Comparison of ENCODE assay signal across 20 cellular contexts in the genomic region with DNA sequence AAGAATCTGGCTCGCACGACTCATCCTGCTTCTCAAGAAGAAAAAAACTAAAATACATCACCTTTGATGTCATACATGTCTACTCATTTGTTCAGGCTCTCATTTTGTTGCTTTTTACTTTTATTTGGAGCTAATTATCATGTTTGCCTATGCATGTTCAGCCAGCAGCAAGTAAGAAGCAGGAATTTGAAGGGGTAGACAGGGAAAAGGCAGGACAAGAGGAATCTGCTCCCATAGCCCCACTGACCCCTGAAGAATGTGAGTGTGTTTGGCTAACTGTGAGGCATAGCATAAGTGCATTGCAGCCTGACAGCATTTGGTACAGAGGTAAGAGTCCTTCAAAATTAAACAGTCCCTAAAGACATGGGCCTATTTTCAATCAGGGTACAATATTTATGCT.
"Had no signal": no experiment of that assay in that cellular context is flagged by ENCODE, and none has a peak within 500 bp of the region (broad histone marks: within the 10 kb centered on the region; RNA-seq: fewer than 3 reads in every experiment).

No MANE protein-coding gene starts in this region.

- H3K4me3 Mint-ChIP-seq: activated T-helper 17 cell treated with anti-CD3 and anti-CD28 coated beads, Interleukin-2, amount 50 U/mL, for 72 hours; effector memory CD8-positive, alpha-beta T cell; naive thymus-derived CD4-positive, alpha-beta T cell had no signal

- H3K4me3 ChIP-seq: mucosa of descending colon, upper lobe of left lung had no signal

- H3K9me3 ChIP-seq: mucosa of descending colon, neutrophil, upper lobe of left lung had no signal

- H3K4me1 Mint-ChIP-seq: activated T-helper 17 cell treated with anti-CD3 and anti-CD28 coated beads, Interleukin-2, amount 50 U/mL, for 72 hours had no signal

- H3K36me3 ChIP-seq: neutrophil, upper lobe of left lung had no signal

- H3K9me3 Mint-ChIP-seq: activated T-helper 17 cell treated with anti-CD3 and anti-CD28 coated beads, Interleukin-2, amount 50 U/mL, for 72 hours; effector memory CD8-positive, alpha-beta T cell had no signal

- H3K27ac Mint-ChIP-seq: activated T-helper 17 cell treated with anti-CD3 and anti-CD28 coated beads, Interleukin-2, amount 50 U/mL, for 72 hours; effector memory CD8-positive, alpha-beta T cell; naive thymus-derived CD4-positive, alpha-beta T cell had no signal

- DNase-seq: activated naive CD4-positive, alpha-beta T cell treated with Interleukin-2 at 50 U/mL for 16 hours; activated T-cell treated with anti-CD3 and anti-CD28 coated beads for 4 hours; aorta; dermis blood vessel endothelial cell; effector memory CD8-positive, alpha-beta T cell; left colon; mammary epithelial cell; naive thymus-derived CD4-positive, alpha-beta T cell; retina; stimulated activated CD4-positive, alpha-beta T cell treated with anti-CD3 and anti-CD28 coated beads, Interleukin-4, amount 100 ng/mL, for 4 hours; stimulated activated CD8-positive, alpha-beta memory T cell treated with anti-CD3 and anti-CD28 coated beads, Interleukin-4, amount 100 ng/mL, for 48 hours; stimulated activated naive CD4-positive, alpha-beta T cell treated with Interleukin-2 at 50 U/mL for 16 hours; upper lobe of left lung had no signal

- H3K27me3 ChIP-seq: foreskin keratinocyte, neutrophil, upper lobe of left lung had no signal

- H3K27ac ChIP-seq: foreskin keratinocyte, neutrophil, upper lobe of left lung had no signal

- FAIRE-seq: bronchial epithelial cell, small intestine had no signal

- ATAC-seq: activated CD4-positive, CD25-positive, alpha-beta regulatory T cell treated with anti-CD3 and anti-CD28 coated beads, Interleukin-2, amount 50 U/mL, for 24 hours; activated T-helper 17 cell treated with anti-CD3 and anti-CD28 coated beads, Interleukin-2, amount 50 U/mL, for 72 hours; effector memory CD8-positive, alpha-beta T cell; foreskin keratinocyte; naive thymus-derived CD4-positive, alpha-beta T cell had no signal

- H3K4me1 ChIP-seq: foreskin keratinocyte had no signal

- H3K36me3 Mint-ChIP-seq: naive thymus-derived CD4-positive, alpha-beta T cell had no signal
